12 cellular contexts compared by ENCODE assay signal in the genomic region with DNA sequence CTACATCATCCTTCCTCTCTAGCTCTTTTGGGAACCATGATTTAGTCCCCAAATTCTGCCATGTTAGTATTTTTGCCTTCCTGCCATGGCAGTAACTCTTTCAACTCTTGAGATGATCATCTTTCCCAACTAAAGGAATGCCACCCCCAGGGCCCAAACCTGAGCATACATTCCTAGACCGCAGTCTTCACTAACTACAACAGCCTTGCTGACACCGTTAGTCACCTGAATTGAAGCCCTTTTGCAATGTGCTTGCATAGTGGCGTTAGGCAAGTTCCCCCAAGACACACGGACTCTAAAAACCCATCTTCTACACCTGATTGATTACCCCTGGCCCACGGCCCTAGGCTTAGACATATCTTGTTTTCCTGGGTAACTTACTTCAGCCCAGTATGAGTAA. TPM values are rescaled to one million over a fixed set of nuclear protein-coding genes. Genes with fewer than 3 reads are reported as not detected.
DNase-seq lines count a peak whose midpoint lies in the region; ATAC-seq and TF ChIP-seq lines count a peak whose summit lies in the region.
"Had no signal": no experiment of that assay in that cellular context is flagged by ENCODE, and none has a peak within 500 bp of the region (broad histone marks: within the 10 kb centered on the region; RNA-seq: fewer than 3 reads in every experiment).

No MANE protein-coding gene starts in this region.

- H2AFZ ChIP-seq in GM23338 (no peak overlapping the region), OCI-LY1 (ENCODE audit: low read length) (no peak overlapping the region)

- no peaks in the 10 kb centered on the region; the same call in 2 of the 3 replicates for H3K36me3 Mint-ChIP-seq in GM23338 (ENCODE audit: low read depth)
- peaks cover 2% of the 10 kb centered on the region for H3K36me3 Mint-ChIP-seq in memory B cell
- H3K36me3 Mint-ChIP-seq in type B pancreatic cell: peaks cover 6% of the 10 kb centered on the region

- H3K4me1 ChIP-seq in GM23338 (ENCODE audit: insufficient read depth) (0 out of 2 replicates have a peak, but pooled peaks cover 5% of the 10 kb centered on the region), OCI-LY1 (ENCODE audit: insufficient read depth, low read length, severe bottlenecking) (peaks cover 8% of the 10 kb centered on the region)

- H4K20me1 ChIP-seq in GM23338 (replicated peaks; ENCODE audit: insufficient read depth) (no peaks in the 10 kb centered on the region), OCI-LY1 (ENCODE audit: insufficient read depth, low read length) (no peaks in the 10 kb centered on the region)

- H3K36me3 ChIP-seq in GM23338 (ENCODE audit: insufficient read depth) (no peaks in the 10 kb centered on the region), OCI-LY1 (ENCODE audit: insufficient read depth, low read length) (no peaks in the 10 kb centered on the region)

- no peak overlapping the region for H3K4me3 Mint-ChIP-seq in GM23338
- no peak overlapping the region for H3K4me3 Mint-ChIP-seq in memory B cell
- H3K4me3 Mint-ChIP-seq in type B pancreatic cell: no peak overlapping the region
- H3K4me3 Mint-ChIP-seq: CD14-positive monocyte; CD8-positive, alpha-beta T cell had no signal

- H3K4me2 ChIP-seq in GM23338 (no peak overlapping the region), OCI-LY1 (ENCODE audit: low read length) (no peak overlapping the region)

- H3K79me2 ChIP-seq in GM23338 (replicated peaks; ENCODE audit: insufficient read depth) (no peaks in the 10 kb centered on the region), OCI-LY1 (ENCODE audit: insufficient read depth, low read length) (no peaks in the 10 kb centered on the region)

- no peak overlapping the region for H3K9ac ChIP-seq in OCI-LY1 (ENCODE audit: low read length)

- H3K4me3 ChIP-seq in GM23338 (no peak overlapping the region), OCI-LY1 (ENCODE audit: low read depth, low read length, poor library complexity, severe bottlenecking) (no peak overlapping the region)

- H3K27me3 ChIP-seq in GM23338 (ENCODE audit: insufficient read depth) (no peaks in the 10 kb centered on the region), OCI-LY1 (ENCODE audit: insufficient read depth, low read length) (no peaks in the 10 kb centered on the region)

- DNase-seq in GM23338 (ENCODE audit: low spot score) (no peak), memory B cell (ENCODE audit: low spot score in 2 of 2) (no peak), type B pancreatic cell (ENCODE audit: extremely low spot score, unreplicated experiment) (no peak)
- no peak for DNase-seq in activated CD4-positive, CD25-positive, alpha-beta regulatory T cell treated with anti-CD3 and anti-CD28 coated beads, Interleukin-2, amount 50 U/mL, for 72 hours
- DNase-seq: CD8-positive, alpha-beta T cell; COR-L47; DND-41; GF-D8 had no signal

- no peaks in the 10 kb centered on the region for H3K9me3 ChIP-seq in OCI-LY1 (ENCODE audit: low read length)

- H3K4me1 Mint-ChIP-seq in GM23338 (peaks cover 7% of the 10 kb centered on the region; the same call in 1 of the 3 replicates), memory B cell (peaks cover 6% of the 10 kb centered on the region), type B pancreatic cell (ENCODE audit: unreplicated experiment) (no peaks in the 10 kb centered on the region)

- no peaks in the 10 kb centered on the region for H3K9me2 ChIP-seq in GM23338 (ENCODE audit: insufficient read depth)
- no peaks in the 10 kb centered on the region for H3K9me2 ChIP-seq in OCI-LY1 (ENCODE audit: low read depth, low read length)

- TF ChIP-seq CTCF in GM23338 (conservative IDR thresholded peaks at IDR 0.05; ENCODE audit: low read depth in 2 of 2) (no peak), OCI-LY1 (IDR thresholded peaks at IDR 0.05; ENCODE audit: low read length) (no peak), type B pancreatic cell (conservative IDR thresholded peaks at IDR 0.05) (no peak)

- H3K27me3 Mint-ChIP-seq in GM23338 (ENCODE audit: insufficient read depth, low read depth, poor library complexity): no peaks in the 10 kb centered on the region
- no peaks in the 10 kb centered on the region for H3K27me3 Mint-ChIP-seq in memory B cell
- H3K27me3 Mint-ChIP-seq in type B pancreatic cell: no peaks in the 10 kb centered on the region

- H3K27ac Mint-ChIP-seq in GM23338 (no peak overlapping the region), memory B cell (peak overlapping the region; percentile 46), type B pancreatic cell (peak overlapping the region; percentile 34)
- H3K27ac Mint-ChIP-seq: CD8-positive, alpha-beta T cell had no signal

- H3K9me3 Mint-ChIP-seq in GM23338 (peaks cover 4% of the 10 kb centered on the region; the same call in 1 of the 3 replicates), memory B cell (no peaks in the 10 kb centered on the region), type B pancreatic cell (peaks cover 4% of the 10 kb centered on the region)
- H3K9me3 Mint-ChIP-seq: CD8-positive, alpha-beta T cell had no signal

- H3K27ac ChIP-seq in GM23338 (ENCODE audit: low read depth) (0 out of 2 replicates have a peak overlapping the region, but pooled peaks have one; percentile 76), OCI-LY1 (ENCODE audit: low read depth, low read length, poor library complexity, severe bottlenecking) (peak overlapping the region; percentile 21)

- peaks cover 17% of the 10 kb centered on the region; the same call in 1 of the 2 replicates for H3F3A ChIP-seq in GM23338 (replicated peaks; ENCODE audit: low read depth)
- no peaks in the 10 kb centered on the region for H3F3A ChIP-seq in OCI-LY1 (ENCODE audit: insufficient read depth, low read length)

- no peak for ATAC-seq in GM23338
- no peak for ATAC-seq in memory B cell (ENCODE audit: low read depth)
- ATAC-seq in HG02970 (IDR thresholded peaks at IDR 0.05; ENCODE audit: low FRiP score, unreplicated experiment): no peak
- ATAC-seq in GM18498 (IDR thresholded peaks at IDR 0.05; ENCODE audit: unreplicated experiment): no peak
- ATAC-seq: CD8-positive, alpha-beta T cell had no signal

TF ChIP-seq in GM23338, 12 proteins besides CTCF, POLR2A, EP300 and RAD21 (continues in another document):
- TF ChIP-seq, protein P1, sequence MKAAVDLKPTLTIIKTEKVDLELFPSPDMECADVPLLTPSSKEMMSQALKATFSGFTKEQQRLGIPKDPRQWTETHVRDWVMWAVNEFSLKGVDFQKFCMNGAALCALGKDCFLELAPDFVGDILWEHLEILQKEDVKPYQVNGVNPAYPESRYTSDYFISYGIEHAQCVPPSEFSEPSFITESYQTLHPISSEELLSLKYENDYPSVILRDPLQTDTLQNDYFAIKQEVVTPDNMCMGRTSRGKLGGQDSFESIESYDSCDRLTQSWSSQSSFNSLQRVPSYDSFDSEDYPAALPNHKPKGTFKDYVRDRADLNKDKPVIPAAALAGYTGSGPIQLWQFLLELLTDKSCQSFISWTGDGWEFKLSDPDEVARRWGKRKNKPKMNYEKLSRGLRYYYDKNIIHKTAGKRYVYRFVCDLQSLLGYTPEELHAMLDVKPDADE (IDR thresholded peaks at IDR 0.05): no peak
- TF ChIP-seq ZNF331 (CRISPR knock-in tag; IDR thresholded peaks at IDR 0.05; ENCODE audit: low read depth) (no peak), CREB1 (CRISPR knock-in tag; IDR thresholded peaks at IDR 0.05; ENCODE audit: low read depth) (no peak), STAT1 (IDR thresholded peaks at IDR 0.05; ENCODE audit: unreplicated experiment) (no peak), EZH2phosphoT487 (IDR thresholded peaks at IDR 0.05; ENCODE audit: unreplicated experiment) (no peak), POLR2AphosphoS5 (IDR thresholded peaks at IDR 0.05; ENCODE audit: low read depth) (no peak), JUNB (IDR thresholded peaks at IDR 0.05; ENCODE audit: unreplicated experiment) (no peak), NANOG (IDR thresholded peaks at IDR 0.05; ENCODE audit: borderline replicate concordance) (no peak)
- TF ChIP-seq, protein P2, sequence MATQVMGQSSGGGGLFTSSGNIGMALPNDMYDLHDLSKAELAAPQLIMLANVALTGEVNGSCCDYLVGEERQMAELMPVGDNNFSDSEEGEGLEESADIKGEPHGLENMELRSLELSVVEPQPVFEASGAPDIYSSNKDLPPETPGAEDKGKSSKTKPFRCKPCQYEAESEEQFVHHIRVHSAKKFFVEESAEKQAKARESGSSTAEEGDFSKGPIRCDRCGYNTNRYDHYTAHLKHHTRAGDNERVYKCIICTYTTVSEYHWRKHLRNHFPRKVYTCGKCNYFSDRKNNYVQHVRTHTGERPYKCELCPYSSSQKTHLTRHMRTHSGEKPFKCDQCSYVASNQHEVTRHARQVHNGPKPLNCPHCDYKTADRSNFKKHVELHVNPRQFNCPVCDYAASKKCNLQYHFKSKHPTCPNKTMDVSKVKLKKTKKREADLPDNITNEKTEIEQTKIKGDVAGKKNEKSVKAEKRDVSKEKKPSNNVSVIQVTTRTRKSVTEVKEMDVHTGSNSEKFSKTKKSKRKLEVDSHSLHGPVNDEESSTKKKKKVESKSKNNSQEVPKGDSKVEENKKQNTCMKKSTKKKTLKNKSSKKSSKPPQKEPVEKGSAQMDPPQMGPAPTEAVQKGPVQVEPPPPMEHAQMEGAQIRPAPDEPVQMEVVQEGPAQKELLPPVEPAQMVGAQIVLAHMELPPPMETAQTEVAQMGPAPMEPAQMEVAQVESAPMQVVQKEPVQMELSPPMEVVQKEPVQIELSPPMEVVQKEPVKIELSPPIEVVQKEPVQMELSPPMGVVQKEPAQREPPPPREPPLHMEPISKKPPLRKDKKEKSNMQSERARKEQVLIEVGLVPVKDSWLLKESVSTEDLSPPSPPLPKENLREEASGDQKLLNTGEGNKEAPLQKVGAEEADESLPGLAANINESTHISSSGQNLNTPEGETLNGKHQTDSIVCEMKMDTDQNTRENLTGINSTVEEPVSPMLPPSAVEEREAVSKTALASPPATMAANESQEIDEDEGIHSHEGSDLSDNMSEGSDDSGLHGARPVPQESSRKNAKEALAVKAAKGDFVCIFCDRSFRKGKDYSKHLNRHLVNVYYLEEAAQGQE (IDR thresholded peaks at IDR 0.05; ENCODE audit: unreplicated experiment): no peak

RNA-seq across cellular contexts. Expression of gene YTHDF2, which starts 16.4 kb away (rescaled TPM):
- 150 and 169 TPM in 2 replicates for total RNA-seq in GM23338 (2014; rRNA removed; shearing (Covaris generic))
- 123 and 130 TPM in 2 replicates for polyA plus RNA-seq in GM23338 (2016; fragmentation: Nextera tagmentation; extraction: Ambion mirVana)
- 93.9 and 105 TPM in 2 replicates for total RNA-seq in type B pancreatic cell (ENCODE audit: low replicate concordance)

RNA-seq across cellular contexts. Expression of gene GMEB1, which starts 51.8 kb away (rescaled TPM):
- 20.2 and 22.0 TPM in 2 replicates for total RNA-seq in GM23338 (2014; rRNA removed; shearing (Covaris generic))
- 9.3 and 13.3 TPM in 2 replicates for polyA plus RNA-seq in GM23338 (2016; fragmentation: Nextera tagmentation; extraction: Ambion mirVana)
- total RNA-seq in type B pancreatic cell (ENCODE audit: low replicate concordance): 17.9 and 18.0 TPM in 2 replicates
